8 cellular contexts compared by ENCODE assay signal in the genomic region with DNA sequence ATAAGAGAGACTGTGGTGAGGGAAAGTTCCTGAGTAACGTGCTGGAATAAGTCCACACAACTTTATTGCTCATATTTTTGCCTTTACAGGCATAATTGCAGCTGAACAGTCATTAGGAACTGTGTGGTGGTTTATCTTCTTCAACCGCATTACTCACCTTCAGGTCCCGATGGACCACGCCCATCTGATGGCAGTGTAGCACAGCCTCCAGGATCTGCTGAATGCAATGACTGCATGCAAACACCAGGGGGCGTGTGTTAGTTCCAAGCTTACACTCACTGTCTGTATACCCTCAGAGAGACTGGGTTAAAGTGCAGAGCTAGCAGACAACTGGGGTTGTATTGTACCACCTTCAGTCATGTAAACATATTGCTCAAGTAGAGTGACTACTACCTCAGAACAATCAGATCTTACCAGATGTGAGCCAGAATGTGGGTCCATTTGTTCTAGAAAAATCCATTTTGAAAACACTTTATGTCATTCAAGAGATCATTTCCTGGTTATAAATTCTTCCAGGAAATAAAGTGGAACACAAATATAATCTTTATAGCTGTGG.
DNase-seq lines count a peak whose midpoint lies in the region; ATAC-seq and TF ChIP-seq lines count a peak whose summit lies in the region.

No MANE protein-coding gene starts in this region.

- H3K9me3 ChIP-seq in OCI-LY7 (ENCODE audit: low read length) (no peaks in the 10 kb centered on the region), muscle layer of duodenum (ENCODE audit: control insufficient read depth in 1 of 2, low read length in 2 of 2) (no peaks in the 10 kb centered on the region)

- POLR2A ChIA-PET in OCI-LY7 (lab: Charles Lee) = interaction anchor here (0.6 to 2.5 kb wide), 6 partner anchors 13 to 213 kb away, joined by 3 to 39 read pairs (median 4); no protein-coding TSS in a partner anchor

- H3K4me3 ChIP-seq in OCI-LY7 (ENCODE audit: low read depth, low read length, poor library complexity, severe bottlenecking) = no peak overlapping the region
- no peak overlapping the region for H3K4me3 ChIP-seq in epithelial cell of esophagus (ENCODE audit: low read length)
- peak overlapping the region in 1 of 2 donors; percentile 2 for H3K4me3 ChIP-seq in muscle layer of duodenum (ENCODE audit: low read depth in 1 of 2, low read length in 2 of 2)

- H4K20me1 ChIP-seq in OCI-LY7 (ENCODE audit: insufficient read depth, low read length) = no peaks in the 10 kb centered on the region

- peaks cover 25% of the 10 kb centered on the region for H3K4me1 ChIP-seq in OCI-LY7 (ENCODE audit: insufficient read depth, low read length, poor library complexity, severe bottlenecking)
- peaks cover 7 to 8% of the 10 kb centered on the region in 2 donors for H3K4me1 ChIP-seq in muscle layer of duodenum (ENCODE audit: control insufficient read depth in 1 of 2, insufficient read depth in 2 of 2, low read length in 2 of 2)

- BruUV-seq in OCI-LY7 (replicated peaks; lab: Mats Ljungman, UMichigan) = no TSS peak

- TF ChIP-seq EP300 in Ishikawa (IDR thresholded peaks at IDR 0.05; ENCODE audit: borderline replicate concordance) = no peak

- no peaks in the 10 kb centered on the region for H3K9me2 ChIP-seq in OCI-LY7 (ENCODE audit: insufficient read depth, low read length)

- peak overlapping the region; percentile 38; the same call in 1 of the 2 replicates for H3K4me2 ChIP-seq in OCI-LY7 (ENCODE audit: low read length)

- CTCF ChIA-PET in OCI-LY7 (lab: Charles Lee; ENCODE audit: unreplicated experiment) = interaction anchor here (0.7 to 1.3 kb wide), 6 partner anchors 10 to 211 kb away, joined by 3 to 8 read pairs (median 3); no protein-coding TSS in a partner anchor

- H2AFZ ChIP-seq in OCI-LY7 (ENCODE audit: low read length) = peak overlapping the region; percentile 9; the same call in 1 of the 2 replicates

- H3K27ac ChIP-seq in OCI-LY7 (ENCODE audit: low read depth, low read length, poor library complexity, severe bottlenecking) (peak overlapping the region; percentile 60), muscle layer of duodenum (ENCODE audit: low read length) (peak overlapping the region; percentile 78)

- peaks cover 83% of the 10 kb centered on the region for H3K36me3 ChIP-seq in OCI-LY7 (ENCODE audit: insufficient read depth, low read length)
- H3K36me3 ChIP-seq in muscle layer of duodenum (ENCODE audit: control insufficient read depth in 1 of 2, insufficient read depth in 2 of 2, low read length in 2 of 2) = no peaks in the 10 kb centered on the region

- intact Hi-C loops in OCI-LY7 (cut with micrococcal nuclease; ENCODE audit: unreplicated experiment) = loop anchor here (1.0 to 5.0 kb wide), 6 partner anchors 89 to 360 kb away; partner anchors contain the start of gene CAMK2D

- peak; percentile 78 for TF ChIP-seq RAD21 in Ishikawa (IDR thresholded peaks at IDR 0.05; ENCODE audit: low read depth)

- H3K79me2 ChIP-seq in OCI-LY7 (ENCODE audit: insufficient read depth, low read depth, low read length) = peaks cover 5% of the 10 kb centered on the region; the same call in 1 of the 2 replicates

- DNase-seq in DMS53 (lab: John Stamatoyannopoulos, UW) (peak; percentile 95), OCI-LY7 (ENCODE audit: low spot score) (peak; percentile 95), epithelial cell of esophagus (ENCODE audit: low read depth) (peak; percentile 99)
- peak; percentile 90 for DNase-seq in activated CD8-positive, alpha-beta memory T cell treated with anti-CD3 and anti-CD28 coated beads, Interleukin-2, amount 50 U/mL, for 4 hours
- peak; percentile 71 to 79 for DNase-seq in stimulated activated CD8-positive, alpha-beta memory T cell treated with anti-CD3 and anti-CD28 coated beads, Interleukin-7, amount 100 ng/mL, for 1 hour (ENCODE audit: low read depth in 2 of 2)

- no peaks in the 10 kb centered on the region for H3K27me3 ChIP-seq in muscle layer of duodenum (ENCODE audit: low read depth, low read length)

- ATAC-seq in GM21619 (IDR thresholded peaks at IDR 0.05; ENCODE audit: unreplicated experiment) = peak; percentile 99

- TF ChIP-seq CTCF in OCI-LY7 (conservative IDR thresholded peaks at IDR 0.05; ENCODE audit: low read length) = peak; percentile 97
- peak; percentile 99 for TF ChIP-seq CTCF in epithelial cell of esophagus (IDR thresholded peaks at IDR 0.05; ENCODE audit: insufficient read depth, low read depth, low read length, missing control alignments)

TF ChIP-seq in Ishikawa, 13 proteins besides CTCF, POLR2A, EP300 and RAD21:
- TF ChIP-seq FOXM1 (IDR thresholded peaks at IDR 0.05; ENCODE audit: borderline replicate concordance, low read depth) (no peak), EGR1 (IDR thresholded peaks at IDR 0.05) (no peak), TCF12 (IDR thresholded peaks at IDR 0.05; ENCODE audit: low read depth) (no peak), TEAD4 (IDR thresholded peaks at IDR 0.05) (no peak), NFIC (IDR thresholded peaks at IDR 0.05) (no peak), TAF1 (IDR thresholded peaks at IDR 0.05; ENCODE audit: low read depth) (no peak), CEBPB (IDR thresholded peaks at IDR 0.05) (no peak; the same call in 1 of the 2 replicates), CREB1 (IDR thresholded peaks at IDR 0.05; ENCODE audit: low read depth) (no peak), ZBTB7A (IDR thresholded peaks at IDR 0.05; ENCODE audit: low read depth) (no peak), YY1 (IDR thresholded peaks at IDR 0.05; ENCODE audit: low read depth) (no peak)
- TF ChIP-seq, protein P1, sequence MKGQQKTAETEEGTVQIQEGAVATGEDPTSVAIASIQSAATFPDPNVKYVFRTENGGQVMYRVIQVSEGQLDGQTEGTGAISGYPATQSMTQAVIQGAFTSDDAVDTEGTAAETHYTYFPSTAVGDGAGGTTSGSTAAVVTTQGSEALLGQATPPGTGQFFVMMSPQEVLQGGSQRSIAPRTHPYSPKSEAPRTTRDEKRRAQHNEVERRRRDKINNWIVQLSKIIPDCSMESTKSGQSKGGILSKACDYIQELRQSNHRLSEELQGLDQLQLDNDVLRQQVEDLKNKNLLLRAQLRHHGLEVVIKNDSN (IDR thresholded peaks at IDR 0.05) = no peak
- TF ChIP-seq, protein P2, sequence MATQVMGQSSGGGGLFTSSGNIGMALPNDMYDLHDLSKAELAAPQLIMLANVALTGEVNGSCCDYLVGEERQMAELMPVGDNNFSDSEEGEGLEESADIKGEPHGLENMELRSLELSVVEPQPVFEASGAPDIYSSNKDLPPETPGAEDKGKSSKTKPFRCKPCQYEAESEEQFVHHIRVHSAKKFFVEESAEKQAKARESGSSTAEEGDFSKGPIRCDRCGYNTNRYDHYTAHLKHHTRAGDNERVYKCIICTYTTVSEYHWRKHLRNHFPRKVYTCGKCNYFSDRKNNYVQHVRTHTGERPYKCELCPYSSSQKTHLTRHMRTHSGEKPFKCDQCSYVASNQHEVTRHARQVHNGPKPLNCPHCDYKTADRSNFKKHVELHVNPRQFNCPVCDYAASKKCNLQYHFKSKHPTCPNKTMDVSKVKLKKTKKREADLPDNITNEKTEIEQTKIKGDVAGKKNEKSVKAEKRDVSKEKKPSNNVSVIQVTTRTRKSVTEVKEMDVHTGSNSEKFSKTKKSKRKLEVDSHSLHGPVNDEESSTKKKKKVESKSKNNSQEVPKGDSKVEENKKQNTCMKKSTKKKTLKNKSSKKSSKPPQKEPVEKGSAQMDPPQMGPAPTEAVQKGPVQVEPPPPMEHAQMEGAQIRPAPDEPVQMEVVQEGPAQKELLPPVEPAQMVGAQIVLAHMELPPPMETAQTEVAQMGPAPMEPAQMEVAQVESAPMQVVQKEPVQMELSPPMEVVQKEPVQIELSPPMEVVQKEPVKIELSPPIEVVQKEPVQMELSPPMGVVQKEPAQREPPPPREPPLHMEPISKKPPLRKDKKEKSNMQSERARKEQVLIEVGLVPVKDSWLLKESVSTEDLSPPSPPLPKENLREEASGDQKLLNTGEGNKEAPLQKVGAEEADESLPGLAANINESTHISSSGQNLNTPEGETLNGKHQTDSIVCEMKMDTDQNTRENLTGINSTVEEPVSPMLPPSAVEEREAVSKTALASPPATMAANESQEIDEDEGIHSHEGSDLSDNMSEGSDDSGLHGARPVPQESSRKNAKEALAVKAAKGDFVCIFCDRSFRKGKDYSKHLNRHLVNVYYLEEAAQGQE (IDR thresholded peaks at IDR 0.05; ENCODE audit: low read depth) = no peak
- TF ChIP-seq, protein P3, sequence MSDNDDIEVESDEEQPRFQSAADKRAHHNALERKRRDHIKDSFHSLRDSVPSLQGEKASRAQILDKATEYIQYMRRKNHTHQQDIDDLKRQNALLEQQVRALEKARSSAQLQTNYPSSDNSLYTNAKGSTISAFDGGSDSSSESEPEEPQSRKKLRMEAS (IDR thresholded peaks at IDR 0.05) = no peak
TF ChIP-seq in Ishikawa: peak in this region for 0.
